ENCODE assay signal across 8 cellular contexts in genomic region chr11:82899957-82900276, GRCh38. TPM values are rescaled to one million over a fixed set of nuclear protein-coding genes. Genes with fewer than 3 reads are reported as not detected.
DNase-seq lines count a peak whose midpoint lies in the region; ATAC-seq and TF ChIP-seq lines count a peak whose summit lies in the region.

No MANE protein-coding gene starts in this region.

- H3K27me3 ChIP-seq in Caco-2 (replicated peaks; ENCODE audit: control insufficient read depth, insufficient read depth, low read length) = no peaks in the 10 kb centered on the region
- no peaks in the 10 kb centered on the region for H3K27me3 ChIP-seq in mucosa of rectum (ENCODE audit: control insufficient read depth in 2 of 2, insufficient read depth in 2 of 2, low read length in 2 of 2)

- DNase-seq in Caco-2 (no peak), MCF 10A (ENCODE audit: unreplicated experiment) (no peak), superior temporal gyrus (ENCODE audit: extremely low spot score) (no peak), amygdala (lab: John Stamatoyannopoulos, UW) (no peak), HCEC 1CT (no peak), SW 1271 (lab: John Stamatoyannopoulos, UW) (no peak)

- TF ChIP-seq CTCF in Caco-2 (IDR thresholded peaks at IDR 0.05; ENCODE audit: insufficient read depth in 1 of 2, low read depth in 1 of 2, low read length in 1 of 2, severe bottlenecking in 1 of 2, unreplicated experiment in 1 of 2) (no peak), MCF 10A (IDR thresholded peaks at IDR 0.05; ENCODE audit: unreplicated experiment) (no peak)

- POLR2A ChIA-PET in Caco-2 (lab: Charles Lee) (interaction anchor here (0.5 to 2.5 kb wide), 10 partner anchors 10 to 386 kb away, joined by 3 to 34 read pairs (median 4); partner anchors contain the start of genes ANKRD42, CCDC90B, FAM181B and PCF11), MCF 10A (lab: Yijun Ruan, JAX) (interaction anchor here (0.5 to 5.5 kb wide), 30 partner anchors 8 to 920 kb away, joined by 3 to 126 read pairs (median 4); partner anchors contain the start of genes ANKRD42, CCDC90B, PCF11 and RAB30)

- peak overlapping the region; percentile 68 to 98 for H3K27ac ChIP-seq in mucosa of rectum (ENCODE audit: low read depth in 2 of 2, low read length in 2 of 2)

- peak overlapping the region; percentile 71 to 81 for H3K9ac ChIP-seq in mucosa of rectum (ENCODE audit: low read depth in 1 of 2, low read length in 2 of 2)

- CTCF ChIA-PET in Caco-2 (lab: Charles Lee) (interaction anchor here (0.7 to 3.6 kb wide), 8 partner anchors 10 to 257 kb away, joined by 4 to 68 read pairs (median 9); partner anchors contain the start of genes PCF11 and RAB30), MCF 10A (lab: Yijun Ruan, JAX) (interaction anchor here (0.8 to 7.7 kb wide), 8 partner anchors 10 to 350 kb away, joined by 3 to 101 read pairs (median 4); no protein-coding TSS in a partner anchor)

- H3K27ac Mint-ChIP-seq in Caco-2 (ENCODE audit: unreplicated experiment) (peak overlapping the region; percentile 95), MCF 10A (ENCODE audit: low read depth, unreplicated experiment) (peak overlapping the region; percentile 95)

- H3K9me3 ChIP-seq in Caco-2 (no peaks in the 10 kb centered on the region), mucosa of rectum (ENCODE audit: control insufficient read depth in 2 of 2, low read length in 2 of 2) (no peaks in the 10 kb centered on the region)

- H3K36me3 Mint-ChIP-seq in Caco-2 (ENCODE audit: insufficient read depth, unreplicated experiment) (peaks cover 23% of the 10 kb centered on the region), MCF 10A (ENCODE audit: insufficient read depth, unreplicated experiment) (peaks cover 4% of the 10 kb centered on the region)

- H3K9me3 Mint-ChIP-seq in Caco-2 (ENCODE audit: unreplicated experiment) (no peaks in the 10 kb centered on the region), MCF 10A (ENCODE audit: unreplicated experiment) (no peaks in the 10 kb centered on the region)

- intact Hi-C loops in Caco-2 (cut with micrococcal nuclease; ENCODE audit: unreplicated experiment) (loop anchor here (1.0 to 2.0 kb wide), 4 partner anchors 33 to 825 kb away; partner anchors contain the start of genes CCDC90B and FAM181B), MCF 10A (cut with micrococcal nuclease) (loop anchor here (1.0 kb wide), 2 partner anchors 33 to 386 kb away; partner anchors contain the start of gene CCDC90B)

- H3K27me3 Mint-ChIP-seq in Caco-2 (ENCODE audit: insufficient read depth, unreplicated experiment) (no peaks in the 10 kb centered on the region), MCF 10A (ENCODE audit: insufficient read depth, unreplicated experiment) (no peaks in the 10 kb centered on the region)

- no peaks in the 10 kb centered on the region for H3K36me3 ChIP-seq in Caco-2 (ENCODE audit: control insufficient read depth, insufficient read depth, low read length)
- no peaks in the 10 kb centered on the region for H3K36me3 ChIP-seq in mucosa of rectum (ENCODE audit: control insufficient read depth in 2 of 2, insufficient read depth in 2 of 2, low read length in 2 of 2)

- BruUV-seq in Caco-2 (replicated peaks; lab: Mats Ljungman, UMichigan) (no TSS peak), MCF 10A (replicated peaks; lab: Mats Ljungman, UMichigan) (TSS peak; percentile 44)

- H3K4me1 Mint-ChIP-seq in Caco-2 (ENCODE audit: low read depth, unreplicated experiment) (peaks cover 44% of the 10 kb centered on the region), MCF 10A (ENCODE audit: insufficient read depth, unreplicated experiment) (peaks cover 38% of the 10 kb centered on the region)

- ATAC-seq in HG03025 (IDR thresholded peaks at IDR 0.05; ENCODE audit: low FRiP score, unreplicated experiment) = peak; percentile 0

- H3K4me3 Mint-ChIP-seq in Caco-2 (ENCODE audit: unreplicated experiment) = peak overlapping the region; percentile 93
- H3K4me3 Mint-ChIP-seq in MCF 10A (ENCODE audit: unreplicated experiment) = peak overlapping the region; percentile 88

- H3K4me3 ChIP-seq in Caco-2 (ENCODE audit: low read depth, low read length) (peak overlapping the region; percentile 63), mucosa of rectum (ENCODE audit: low read length in 2 of 2) (peak overlapping the region; percentile 76 to 93)

- H3K4me1 ChIP-seq in Caco-2 (peaks cover 4% of the 10 kb centered on the region; the same call in 1 of the 2 replicates), mucosa of rectum (ENCODE audit: control insufficient read depth in 2 of 2, insufficient read depth in 2 of 2, low read length in 2 of 2) (peaks cover 12 to 19% of the 10 kb centered on the region in 2 donors)

RNA-seq across cellular contexts. Expression of gene PRCP, which starts 0.3 kb away (rescaled TPM):
- total RNA-seq in Caco-2 (2022) (107 TPM in 2 replicates), MCF 10A (2022) (17.3 and 22.7 TPM in 2 replicates)

RNA-seq across cellular contexts. Expression of gene DDIAS, which starts 1.6 kb away (rescaled TPM):
- 20.1 and 22.0 TPM in 2 replicates for total RNA-seq in Caco-2 (2022)
- total RNA-seq in MCF 10A (2022) = 3.6 and 7.7 TPM in 2 replicates
